Comparison of ENCODE assay signal across 23 cellular contexts in the genomic region with DNA sequence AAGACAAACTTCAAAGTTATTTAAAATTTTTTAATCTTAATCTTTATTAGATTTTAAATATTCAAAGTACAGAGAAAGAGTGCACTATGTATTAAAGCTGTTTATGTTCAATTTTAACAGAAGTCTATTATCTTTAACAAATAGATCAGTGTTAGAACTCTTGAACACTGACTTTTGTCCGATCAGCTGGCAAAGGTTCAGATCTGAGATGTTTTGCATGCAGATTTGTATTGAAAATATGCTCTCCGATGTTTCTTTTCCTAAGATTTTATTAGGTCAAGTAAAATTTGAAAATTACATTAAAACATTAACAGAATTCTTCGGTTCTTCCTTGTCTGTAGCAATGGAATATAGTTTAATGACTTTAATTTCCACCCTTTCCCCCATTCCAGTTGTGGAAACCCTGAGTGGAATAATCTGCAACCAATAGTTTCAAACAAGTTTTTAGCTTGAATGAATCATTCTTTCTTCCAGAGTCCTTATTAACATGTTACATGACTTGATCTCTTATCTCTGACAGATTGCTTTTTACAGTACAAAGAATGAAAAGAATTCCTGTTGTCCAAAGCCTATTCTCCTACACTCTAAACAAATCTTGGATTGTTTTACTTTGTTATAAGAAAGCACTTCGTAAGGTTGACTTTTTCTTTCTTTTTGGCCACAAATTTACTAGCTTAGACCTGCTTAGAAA. TPM values are rescaled to one million over a fixed set of nuclear protein-coding genes. Genes with fewer than 3 reads are reported as not detected.
DNase-seq lines count a peak whose midpoint lies in the region; ATAC-seq and TF ChIP-seq lines count a peak whose summit lies in the region.
"Had no signal": no experiment of that assay in that cellular context is flagged by ENCODE, and none has a peak within 500 bp of the region (broad histone marks: within the 10 kb centered on the region; RNA-seq: fewer than 3 reads in every experiment).

No MANE protein-coding gene starts in this region.

- peaks cover 6% of the 10 kb centered on the region for H3K79me1 ChIP-seq in mesenchymal stem cell (replicated peaks; ENCODE audit: low read length, poor library complexity, severe bottlenecking)

- H2BK12ac ChIP-seq in mesenchymal stem cell (ENCODE audit: low read length in 2 of 2) = no peak overlapping the region

- peaks cover 28% of the 10 kb centered on the region for H3K4me1 ChIP-seq in SJSA1 (replicated peaks)
- no peaks in the 10 kb centered on the region for H3K4me1 ChIP-seq in mesenchymal stem cell (ENCODE audit: control insufficient read depth, insufficient read depth, low read depth, low read length)
- peaks cover 20% of the 10 kb centered on the region for H3K4me1 ChIP-seq in foreskin keratinocyte
- H3K4me1 ChIP-seq: esophagus muscularis mucosa, heart right ventricle had no signal

- no peak overlapping the region for H3K27ac Mint-ChIP-seq in MCF 10A (ENCODE audit: low read depth, unreplicated experiment)
- H3K27ac Mint-ChIP-seq: activated CD4-positive, alpha-beta T cell treated with anti-CD3 and anti-CD28 coated beads, Interleukin-2, amount 10 ng/mL, durations not matched to agents 7 days and 5 days had no signal

- H3K4me2 ChIP-seq in mesenchymal stem cell (ENCODE audit: low read length, poor library complexity, severe bottlenecking) = no peak overlapping the region

- no peak overlapping the region for H3K9ac ChIP-seq in mesenchymal stem cell (ENCODE audit: low read length)

- H3K9me3 Mint-ChIP-seq in MCF 10A (ENCODE audit: unreplicated experiment) = no peaks in the 10 kb centered on the region
- H3K9me3 Mint-ChIP-seq: activated CD4-positive, alpha-beta T cell treated with anti-CD3 and anti-CD28 coated beads, Interleukin-2, amount 10 ng/mL, durations not matched to agents 7 days and 5 days; CD4-positive, alpha-beta memory T cell; central memory CD8-positive, alpha-beta T cell had no signal

- H2BK5ac ChIP-seq in mesenchymal stem cell (ENCODE audit: low read depth, low read length, poor library complexity, severe bottlenecking) = no peak overlapping the region

- no peak overlapping the region for H3K4ac ChIP-seq in mesenchymal stem cell (ENCODE audit: low read depth in 1 of 2, low read length in 2 of 2)

- H4K91ac ChIP-seq in mesenchymal stem cell (ENCODE audit: low read length) = no peak overlapping the region

- no peak overlapping the region for H3K14ac ChIP-seq in mesenchymal stem cell (ENCODE audit: low read length in 2 of 2)

- peaks cover 5% of the 10 kb centered on the region for H3K4me1 Mint-ChIP-seq in MCF 10A (ENCODE audit: insufficient read depth, unreplicated experiment)
- H3K4me1 Mint-ChIP-seq: activated CD4-positive, alpha-beta T cell treated with anti-CD3 and anti-CD28 coated beads, Interleukin-2, amount 10 ng/mL, durations not matched to agents 7 days and 5 days; CD4-positive, alpha-beta memory T cell; central memory CD8-positive, alpha-beta T cell had no signal

- H3K36me3 Mint-ChIP-seq in MCF 10A (ENCODE audit: insufficient read depth, unreplicated experiment) = peaks cover 12% of the 10 kb centered on the region
- H3K36me3 Mint-ChIP-seq: CD4-positive, alpha-beta memory T cell had no signal

- intact Hi-C loops in dorsolateral prefrontal cortex (cut with DNase I) (no loop called here), MCF 10A (cut with micrococcal nuclease) (no loop called here)

- no peak for ATAC-seq in foreskin keratinocyte
- ATAC-seq: heart right ventricle; stimulated activated naive CD8-positive, alpha-beta T cell treated with anti-CD3 and anti-CD28 coated beads, Interleukin-15, Interleukin-2, amounts not matched to agents 100 U/mL and 50 U/mL, for 24 hours had no signal

- DNase-seq in EH (ENCODE audit: low read depth) (peak; percentile 63), SJSA1 (ENCODE audit: low read depth in 1 of 2, low spot score in 2 of 2) (peak in 1 of 2 experiments; percentile 63), dorsolateral prefrontal cortex (peak in 1 of 10 donors; percentile 22), mesenchymal stem cell (peak; percentile 22), HEK293T (ENCODE audit: extremely low spot score) (no peak), MCF 10A (ENCODE audit: unreplicated experiment) (no peak), foreskin keratinocyte (no peak)
- no peak for DNase-seq in activated T-cell treated with anti-CD3 and anti-CD28 coated beads, Interleukin-2, amount 50 U/mL, for 48 hours
- DNase-seq: activated CD4-positive, alpha-beta T cell treated with anti-CD3 and anti-CD28 coated beads, Interleukin-2, amount 10 ng/mL, durations not matched to agents 7 days and 5 days; activated CD8-positive, alpha-beta memory T cell treated with anti-CD3 and anti-CD28 coated beads, Interleukin-2, amount 50 U/mL, for 48 hours; activated gamma-delta T cell; amniotic stem cell; CD4-positive, alpha-beta memory T cell; DMS53; effector memory CD4-positive, alpha-beta T cell; heart right ventricle; NCI-H1417; NCI-H69; stimulated activated CD4-positive, alpha-beta T cell treated with anti-CD3 and anti-CD28 coated beads, Interleukin-4, amount 100 ng/mL, for 1 hour; stimulated activated naive CD8-positive, alpha-beta T cell treated with anti-CD3 and anti-CD28 coated beads, Interleukin-15, Interleukin-2, amounts not matched to agents 100 U/mL and 50 U/mL, for 24 hours had no signal

- H3K4me3 Mint-ChIP-seq in MCF 10A (ENCODE audit: unreplicated experiment) = no peak overlapping the region
- H3K4me3 Mint-ChIP-seq: activated CD4-positive, alpha-beta T cell treated with anti-CD3 and anti-CD28 coated beads, Interleukin-2, amount 10 ng/mL, durations not matched to agents 7 days and 5 days; CD4-positive, alpha-beta memory T cell; central memory CD8-positive, alpha-beta T cell had no signal

- H3K27me3 ChIP-seq in SJSA1 (replicated peaks) (no peaks in the 10 kb centered on the region), dorsolateral prefrontal cortex (no peaks in the 10 kb centered on the region), mesenchymal stem cell (ENCODE audit: control insufficient read depth in 1 of 2, insufficient read depth in 1 of 2, low read length in 2 of 2) (no peaks in the 10 kb centered on the region), foreskin keratinocyte (no peaks in the 10 kb centered on the region)
- H3K27me3 ChIP-seq: esophagus muscularis mucosa, neutrophil had no signal

- H3K27ac ChIP-seq in SJSA1 = peak overlapping the region; percentile 63
- peak overlapping the region in 56 of 59 donors; percentile 2 to 87 (median 68) for H3K27ac ChIP-seq in dorsolateral prefrontal cortex
- H3K27ac ChIP-seq in mesenchymal stem cell (ENCODE audit: low read length, poor library complexity, severe bottlenecking) = no peak overlapping the region
- no peak overlapping the region for H3K27ac ChIP-seq in foreskin keratinocyte
- H3K27ac ChIP-seq: esophagus muscularis mucosa, heart right ventricle, neutrophil had no signal

- no peak for TF ChIP-seq CTCF in dorsolateral prefrontal cortex (IDR thresholded peaks at IDR 0.05 in 54 of 56, conservative IDR thresholded peaks at IDR 0.05 in 2 of 56; ENCODE audit: low read depth in 1 of 56, partially characterized antibody in 56 of 56)
- no peak for TF ChIP-seq CTCF in MCF 10A (IDR thresholded peaks at IDR 0.05; ENCODE audit: unreplicated experiment)
- TF ChIP-seq CTCF in foreskin keratinocyte (conservative IDR thresholded peaks at IDR 0.05) = no peak

- H3K18ac ChIP-seq in mesenchymal stem cell (ENCODE audit: low read depth in 1 of 2, low read length in 2 of 2) = no peak overlapping the region

- H3K23ac ChIP-seq in mesenchymal stem cell (ENCODE audit: low read length in 2 of 2) = no peak overlapping the region

- CTCF ChIA-PET in HEK293T (lab: Yijun Ruan, JAX) = no interaction called here
- CTCF ChIA-PET in MCF 10A (lab: Yijun Ruan, JAX) = interaction anchor here (1.4 kb wide), 1 partner anchor 38 kb away, joined by 8 read pairs; no protein-coding TSS in a partner anchor

- H2AK5ac ChIP-seq in mesenchymal stem cell (ENCODE audit: low read length, severe bottlenecking) = no peak overlapping the region

- POLR2A ChIA-PET in HEK293T (lab: Yijun Ruan, JAX) = interaction anchor here (1.5 to 1.9 kb wide), 2 partner anchors 11 to 12 kb away, joined by 4 to 7 read pairs; partner anchors contain the start of genes DEPDC7 and TCP11L1
- POLR2A ChIA-PET in MCF 10A (lab: Yijun Ruan, JAX) = interaction anchor here (0.6 to 5.5 kb wide), 3 partner anchors 11 to 100 kb away, joined by 3 to 44 read pairs (median 3); partner anchors contain the start of gene TCP11L1

- no TSS peak for BruUV-seq in MCF 10A (replicated peaks; lab: Mats Ljungman, UMichigan)

- H3K4me3 ChIP-seq in SJSA1 (no peak overlapping the region), dorsolateral prefrontal cortex (peak overlapping the region in 33 of 59 donors; percentile 0 to 52 (median 18)), mesenchymal stem cell (ENCODE audit: insufficient read depth in 1 of 2, low read depth in 1 of 2, low read length in 2 of 2) (no peak overlapping the region)
- H3K4me3 ChIP-seq: esophagus muscularis mucosa, heart right ventricle had no signal

- no peaks in the 10 kb centered on the region for H3K9me3 ChIP-seq in SJSA1 (replicated peaks)
- H3K9me3 ChIP-seq in mesenchymal stem cell (ENCODE audit: control insufficient read depth, low read length) = no peaks in the 10 kb centered on the region
- H3K9me3 ChIP-seq: esophagus muscularis mucosa, heart right ventricle, neutrophil had no signal

- H3K36me3 ChIP-seq in SJSA1 (peaks cover 28% of the 10 kb centered on the region), mesenchymal stem cell (ENCODE audit: control insufficient read depth in 1 of 2, insufficient read depth in 2 of 2, low read depth in 1 of 2, low read length in 2 of 2) (peaks cover 0 to 7% of the 10 kb centered on the region in 2 experiments)
- H3K36me3 ChIP-seq: heart right ventricle, neutrophil had no signal

- H2AFZ ChIP-seq in mesenchymal stem cell (ENCODE audit: low read depth, low read length) = no peak overlapping the region

- no peaks in the 10 kb centered on the region for H3K27me3 Mint-ChIP-seq in MCF 10A (ENCODE audit: insufficient read depth, unreplicated experiment)

- H2BK120ac ChIP-seq in mesenchymal stem cell (ENCODE audit: low read depth, low read length) = no peak overlapping the region

- no peak overlapping the region for H4K8ac ChIP-seq in mesenchymal stem cell (ENCODE audit: low read length)

- no CpG with 5 or more reads among the region's 4 CpGs for WGBS in mesenchymal stem cell

- no peak overlapping the region for H2BK15ac ChIP-seq in mesenchymal stem cell (ENCODE audit: low read depth, poor library complexity, severe bottlenecking)

RNA-seq across cellular contexts. Expression of gene TCP11L1, which starts 11.4 kb away (rescaled TPM):
- total RNA-seq in SJSA1 (2014; rRNA removed; shearing (Covaris generic)) = 24.5 and 26.4 TPM in 2 replicates
- 10 to 100 TPM; 37.5 to 87.1 (median 67.2) TPM for total RNA-seq in dorsolateral prefrontal cortex
- 12.3 TPM for polyA plus RNA-seq in mesenchymal stem cell (2013, experiment 1 of 2)
- polyA plus RNA-seq in mesenchymal stem cell (2013, experiment 2 of 2) = 11.9 TPM
- 25.8 and 26.9 TPM in 2 replicates for total RNA-seq in MCF 10A (2022)
- total RNA-seq in foreskin keratinocyte = 25.3 and 27.0 TPM in 2 replicates
- 8.7 and 9.4 TPM in 2 replicates for polyA plus RNA-seq in foreskin keratinocyte

RNA-seq across cellular contexts. Expression of gene DEPDC7, which starts 12.3 kb away (rescaled TPM):
- 15.0 and 22.5 TPM in 2 replicates for total RNA-seq in SJSA1 (2014; rRNA removed; shearing (Covaris generic))
- total RNA-seq in dorsolateral prefrontal cortex (1 to 10 TPM in 116 of 120 experiments, under 1 TPM in 4; 0.35 to 9.8 (median 2.9) TPM), MCF 10A (2022) (2.2 and 3.6 TPM in 2 replicates), foreskin keratinocyte (18.1 and 18.2 TPM in 2 replicates)
- polyA plus RNA-seq in mesenchymal stem cell (2013, experiment 1 of 2) = 1.4 TPM
- 1.7 TPM for polyA plus RNA-seq in mesenchymal stem cell (2013, experiment 2 of 2)
- 10.2 and 13.9 TPM in 2 replicates for polyA plus RNA-seq in foreskin keratinocyte

Comparison
In these comparisons a context has a peak if more than half of its experiments do, and no peak if none do; other contexts are left out.
1. DNase-seq: peak in EH (single experiment) and mesenchymal stem cell (single experiment); none in HEK293T (single experiment), MCF 10A (single experiment), foreskin keratinocyte (0 of 2) and activated T-cell treated with anti-CD3 and anti-CD28 coated beads, Interleukin-2, amount 50 U/mL, for 48 hours (0 of 2).
2. H3K27ac ChIP-seq: peak in SJSA1 (single experiment) and dorsolateral prefrontal cortex (56 of 59); none in mesenchymal stem cell (single experiment) and foreskin keratinocyte (single experiment).
3. H3K4me3 ChIP-seq: peak in dorsolateral prefrontal cortex (33 of 59); none in SJSA1 (single experiment) and mesenchymal stem cell (0 of 2).